ENCODE assay signal across 28 cellular contexts in genomic region chr20:41121399-41121798, GRCh38. TPM values are rescaled to one million over a fixed set of nuclear protein-coding genes. Genes with fewer than 3 reads are reported as not detected.
A peak's percentile ranks its signal among the peaks of the same experiment; 100 is the strongest.
DNase-seq lines count a peak whose midpoint lies in the region; TF ChIP-seq lines count a peak whose summit lies in the region.
"Had no signal": no experiment of that assay in that cellular context is flagged by ENCODE, and none has a peak within 500 bp of the region (broad histone marks: within the 10 kb centered on the region; RNA-seq: fewer than 3 reads in every experiment).

No MANE protein-coding gene starts in this region.

- H3K4me1 Mint-ChIP-seq in activated naive CD4-positive, alpha-beta T cell treated with anti-CD3 and anti-CD28 coated beads for 36 hours (ENCODE audit: low read depth) = no peaks in the 10 kb centered on the region
- H3K4me1 Mint-ChIP-seq in activated CD4-positive, alpha-beta memory T cell treated with anti-CD3 and anti-CD28 coated beads, Interleukin-2, amount 10 ng/mL, durations not matched to agents 7 days and 5 days = peaks cover 18% of the 10 kb centered on the region
- H3K4me1 Mint-ChIP-seq: WTC11 had no signal

- H3K36me3 Mint-ChIP-seq in activated naive CD4-positive, alpha-beta T cell treated with anti-CD3 and anti-CD28 coated beads for 36 hours (ENCODE audit: low read depth) = peaks cover 37% of the 10 kb centered on the region
- H3K36me3 Mint-ChIP-seq in activated CD4-positive, alpha-beta memory T cell treated with anti-CD3 and anti-CD28 coated beads, Interleukin-2, amount 10 ng/mL, durations not matched to agents 7 days and 5 days (ENCODE audit: low read depth) = peaks cover 75% of the 10 kb centered on the region

- H3K4me1 ChIP-seq in spleen (no peaks in the 10 kb centered on the region), adrenal gland (replicated peaks in 1 of 2) (no peaks in the 10 kb centered on the region)
- H3K4me1 ChIP-seq: heart left ventricle had no signal

- no peaks in the 10 kb centered on the region for H3K27me3 ChIP-seq in spleen (replicated peaks in 1 of 7)
- H3K27me3 ChIP-seq in adrenal gland = no peaks in the 10 kb centered on the region
- H3K27me3 ChIP-seq: heart left ventricle, ovary had no signal

- TF ChIP-seq CTCF in spleen (IDR thresholded peaks at IDR 0.05 in 8 of 11, conservative IDR thresholded peaks at IDR 0.05 in 3 of 11) = no peak
- no peak for TF ChIP-seq CTCF in adrenal gland (IDR thresholded peaks at IDR 0.05)

- no peak overlapping the region for H3K4me3 ChIP-seq in spleen
- no peak overlapping the region for H3K4me3 ChIP-seq in adrenal gland
- H3K4me3 ChIP-seq: heart left ventricle, lung, mucosa of descending colon, ovary, PC-9, skin epidermis had no signal

- CTCF ChIA-PET in activated naive CD4-positive, alpha-beta T cell treated with anti-CD3 and anti-CD28 coated beads for 36 hours (lab: Charles Lee) = interaction anchor here (1.0 to 3.2 kb wide), 8 partner anchors 13 to 290 kb away, joined by 3 to 18 read pairs (median 4); partner anchors contain the start of gene PLCG1
- CTCF ChIA-PET in activated CD4-positive, alpha-beta memory T cell treated with anti-CD3 and anti-CD28 coated beads, Interleukin-2, amount 10 ng/mL, durations not matched to agents 7 days and 5 days (lab: Charles Lee) = interaction anchor here (0.9 to 3.8 kb wide), 5 partner anchors 13 to 217 kb away, joined by 3 to 23 read pairs (median 9); no protein-coding TSS in a partner anchor

- H3K27ac ChIP-seq in caudate nucleus (ENCODE audit: low read depth, low read length) (peak overlapping the region; percentile 98), temporal lobe (ENCODE audit: low read depth, low read length) (peak overlapping the region; percentile 90), spleen (no peak overlapping the region), adrenal gland (no peak overlapping the region)
- H3K27ac ChIP-seq: heart left ventricle, ovary, PC-9, skin epidermis had no signal

- DNase-seq in activated naive CD4-positive, alpha-beta T cell treated with anti-CD3 and anti-CD28 coated beads for 36 hours = no peak
- DNase-seq in activated naive CD4-positive, alpha-beta T cell treated with Interleukin-2 at 50 U/mL for 16 hours = no peak
- no peak for DNase-seq in activated CD4-positive, alpha-beta memory T cell treated with anti-CD3 and anti-CD28 coated beads, Interleukin-2, amount 10 ng/mL, durations not matched to agents 7 days and 5 days
- DNase-seq in caudate nucleus (lab: John Stamatoyannopoulos, UW) = no peak
- no peak for DNase-seq in spleen
- no peak for DNase-seq in adrenal gland
- no peak for DNase-seq in DMS114 treated with DMSO at 0.1 percent for 48 hours (lab: John Stamatoyannopoulos, UW; ENCODE audit: unreplicated experiment)
- DNase-seq: ACHN; amniotic stem cell; Calu3; DND-41; effector memory CD4-positive, alpha-beta T cell; foreskin fibroblast; HCEC 1CT; heart left ventricle; kidney glomerular epithelial cell; mucosa of descending colon; NCI-H1105; NCI-H1930; NCI-H526; ovary; PC-9; Right ventricle myocardium superior had no signal

- no peaks in the 10 kb centered on the region for H3K27me3 Mint-ChIP-seq in activated naive CD4-positive, alpha-beta T cell treated with anti-CD3 and anti-CD28 coated beads for 36 hours (ENCODE audit: low read depth)
- no peaks in the 10 kb centered on the region for H3K27me3 Mint-ChIP-seq in activated CD4-positive, alpha-beta memory T cell treated with anti-CD3 and anti-CD28 coated beads, Interleukin-2, amount 10 ng/mL, durations not matched to agents 7 days and 5 days
- H3K27me3 Mint-ChIP-seq: type B pancreatic cell had no signal

- intact Hi-C loops in activated naive CD4-positive, alpha-beta T cell treated with anti-CD3 and anti-CD28 coated beads for 36 hours (cut with micrococcal nuclease) = no loop called here
- intact Hi-C loops in spleen (cut with DNase I; ENCODE audit: low total_unique reads) (no loop called here), adrenal gland (cut with DNase I) (no loop called here)

- H3K4me3 Mint-ChIP-seq in activated naive CD4-positive, alpha-beta T cell treated with anti-CD3 and anti-CD28 coated beads for 36 hours = no peak overlapping the region
- H3K4me3 Mint-ChIP-seq in activated CD4-positive, alpha-beta memory T cell treated with anti-CD3 and anti-CD28 coated beads, Interleukin-2, amount 10 ng/mL, durations not matched to agents 7 days and 5 days = no peak overlapping the region
- H3K4me3 Mint-ChIP-seq: type B pancreatic cell, WTC11 had no signal

- TF ChIP-seq POLR2A in spleen (IDR thresholded peaks at IDR 0.05) = no peak
- no peak for TF ChIP-seq POLR2A in adrenal gland (IDR thresholded peaks at IDR 0.05)

- H3K36me3 ChIP-seq in spleen = peaks cover 5 to 100% (median 98%) of the 10 kb centered on the region in 6 donors
- peaks cover 0 to 90% of the 10 kb centered on the region in 2 donors for H3K36me3 ChIP-seq in adrenal gland (replicated peaks in 1 of 2)
- H3K36me3 ChIP-seq: ovary had no signal

- no peaks in the 10 kb centered on the region for H3K9me3 Mint-ChIP-seq in activated naive CD4-positive, alpha-beta T cell treated with anti-CD3 and anti-CD28 coated beads for 36 hours
- no peaks in the 10 kb centered on the region for H3K9me3 Mint-ChIP-seq in activated CD4-positive, alpha-beta memory T cell treated with anti-CD3 and anti-CD28 coated beads, Interleukin-2, amount 10 ng/mL, durations not matched to agents 7 days and 5 days
- H3K9me3 Mint-ChIP-seq: type B pancreatic cell, WTC11 had no signal

- WGBS in spleen, 5 donors = 87 to 99% (median 94%) methylated on average over 3 of the region's 3 CpGs
- WGBS in adrenal gland, 4 donors = 87 to 93% (median 89%) methylated on average over 3 of the region's 3 CpGs

- no peaks in the 10 kb centered on the region for H3K9me3 ChIP-seq in spleen
- H3K9me3 ChIP-seq in adrenal gland (replicated peaks in 1 of 3) = no peaks in the 10 kb centered on the region
- H3K9me3 ChIP-seq: heart left ventricle, mucosa of descending colon, ovary had no signal

- POLR2A ChIA-PET in activated CD4-positive, alpha-beta memory T cell treated with anti-CD3 and anti-CD28 coated beads, Interleukin-2, amount 10 ng/mL, durations not matched to agents 7 days and 5 days (lab: Charles Lee) = interaction anchor here (1.0 kb wide), 1 partner anchor 36 kb away, joined by 3 read pairs; no protein-coding TSS in a partner anchor

- peak overlapping the region; percentile 50 for H3K27ac Mint-ChIP-seq in activated naive CD4-positive, alpha-beta T cell treated with anti-CD3 and anti-CD28 coated beads for 36 hours
- H3K27ac Mint-ChIP-seq in activated CD4-positive, alpha-beta memory T cell treated with anti-CD3 and anti-CD28 coated beads, Interleukin-2, amount 10 ng/mL, durations not matched to agents 7 days and 5 days = peak overlapping the region; percentile 53
- H3K27ac Mint-ChIP-seq: type B pancreatic cell, WTC11 had no signal

RNA-seq across cellular contexts. Expression of gene PLCG1, which starts 15.9 kb away (rescaled TPM):
- 100 to 1,000 TPM; 117 to 136 TPM for total RNA-seq in activated naive CD4-positive, alpha-beta T cell treated with anti-CD3 and anti-CD28 coated beads for 36 hours
- 100 to 1,000 TPM; 267 to 286 TPM for total RNA-seq in activated CD4-positive, alpha-beta memory T cell treated with anti-CD3 and anti-CD28 coated beads, Interleukin-2, amount 10 ng/mL, durations not matched to agents 7 days and 5 days
- total RNA-seq in temporal lobe (82.1 TPM), spleen (100 to 1,000 TPM in 6 of 7 donors, 10 to 100 TPM in 1; 96.7 to 144 (median 134) TPM), adrenal gland (100 to 1,000 TPM in 2 of 8 donors, 10 to 100 TPM in 6; 49.3 to 120 (median 82.0) TPM)
- polyA plus RNA-seq in spleen (10 to 100 TPM; 28.0 to 51.3 (median 29.3) TPM), adrenal gland (100 to 1,000 TPM in 1 of 3 donors, 10 to 100 TPM in 2; 32.9 to 139 (median 78.1) TPM)

Comparison
In these comparisons a context has a peak if more than half of its experiments do, and no peak if none do; other contexts are left out.
1. H3K27ac ChIP-seq: peak in caudate nucleus (single experiment) and temporal lobe (single experiment); none in spleen (0 of 8) and adrenal gland (0 of 5).